ENCODE assay signal across 18 cellular contexts in genomic region chr7:25739096-25739495, GRCh38.
DNase-seq lines count a peak whose midpoint lies in the region; ATAC-seq and TF ChIP-seq lines count a peak whose summit lies in the region.
"Had no signal": no experiment of that assay in that cellular context is flagged by ENCODE, and none has a peak within 500 bp of the region (broad histone marks: within the 10 kb centered on the region; RNA-seq: fewer than 3 reads in every experiment).

No MANE protein-coding gene starts in this region.

- WGBS in trophoblast cell (ENCODE audit: extremely low coverage, insufficient coverage, insufficient read length): no CpG with 5 or more reads among the region's 4 CpGs

- no peak overlapping the region for H3K4me3 Mint-ChIP-seq in activated CD4-positive, alpha-beta memory T cell treated with anti-CD3 and anti-CD28 coated beads, Interleukin-2, amount 10 ng/mL, durations not matched to agents 7 days and 5 days
- no peak overlapping the region for H3K4me3 Mint-ChIP-seq in progenitor cell of endocrine pancreas (ENCODE audit: low read depth)
- H3K4me3 Mint-ChIP-seq: CD4-positive, alpha-beta T cell; HFFc6 had no signal

- no peak overlapping the region for H2BK120ac ChIP-seq in trophoblast cell (ENCODE audit: insufficient read depth, low read length, poor library complexity)

- no peak for TF ChIP-seq CTCF in progenitor cell of endocrine pancreas (IDR thresholded peaks at IDR 0.05; ENCODE audit: unreplicated experiment)

- H4K91ac ChIP-seq in trophoblast cell (ENCODE audit: low read depth, low read length): no peak overlapping the region

- no peaks in the 10 kb centered on the region for H3K9me3 ChIP-seq in trophoblast cell (ENCODE audit: insufficient read depth, low read depth, low read length)
- H3K9me3 ChIP-seq: A549, Caco-2 had no signal

- no peak overlapping the region for H3K27ac Mint-ChIP-seq in activated CD4-positive, alpha-beta memory T cell treated with anti-CD3 and anti-CD28 coated beads, Interleukin-2, amount 10 ng/mL, durations not matched to agents 7 days and 5 days
- no peak overlapping the region for H3K27ac Mint-ChIP-seq in progenitor cell of endocrine pancreas
- H3K27ac Mint-ChIP-seq: CD4-positive, alpha-beta T cell; HFFc6 had no signal

- H3K4ac ChIP-seq in trophoblast cell (ENCODE audit: low read depth, low read length): no peak overlapping the region

- peak in 2 of 3 experiments; percentile 34 to 36 for DNase-seq in NCI-H1417 (lab: John Stamatoyannopoulos, UW)
- no peak for DNase-seq in NCI-H1417 treated with DMSO at 0.1 percent for 48 hours (lab: John Stamatoyannopoulos, UW)
- peak; percentile 64 for DNase-seq in NCI-H1092 treated with DMSO at 0.1 percent for 48 hours (lab: John Stamatoyannopoulos, UW)
- no peak for DNase-seq in left colon
- no peak for DNase-seq in trophoblast cell
- no peak for DNase-seq in activated CD4-positive, alpha-beta memory T cell treated with anti-CD3 and anti-CD28 coated beads, Interleukin-2, amount 10 ng/mL, durations not matched to agents 7 days and 5 days
- DNase-seq in progenitor cell of endocrine pancreas (ENCODE audit: low spot score, unreplicated experiment): no peak
- DNase-seq: AML-193; Caco-2; CD4-positive, alpha-beta T cell; GF-D8; HFFc6; IMR-90 had no signal

- no peak overlapping the region for H3K4me2 ChIP-seq in trophoblast cell (ENCODE audit: low read length)
- H3K4me2 ChIP-seq: A549 had no signal

- intact Hi-C loops in left colon (cut with DNase I, micrococcal nuclease): no loop called here

- H4K12ac ChIP-seq in trophoblast cell (ENCODE audit: low read depth, low read length): no peak overlapping the region

- CTCF ChIA-PET in activated CD4-positive, alpha-beta memory T cell treated with anti-CD3 and anti-CD28 coated beads, Interleukin-2, amount 10 ng/mL, durations not matched to agents 7 days and 5 days (lab: Charles Lee): no interaction called here

- no peaks in the 10 kb centered on the region for H3K4me1 Mint-ChIP-seq in activated CD4-positive, alpha-beta memory T cell treated with anti-CD3 and anti-CD28 coated beads, Interleukin-2, amount 10 ng/mL, durations not matched to agents 7 days and 5 days
- H3K4me1 Mint-ChIP-seq in progenitor cell of endocrine pancreas (ENCODE audit: low read depth): peaks cover 4% of the 10 kb centered on the region

- no peak overlapping the region for H3K23ac ChIP-seq in trophoblast cell (ENCODE audit: low read length)

- H3K79me1 ChIP-seq in trophoblast cell (ENCODE audit: low read length): peaks cover 14% of the 10 kb centered on the region

- POLR2A ChIA-PET in activated CD4-positive, alpha-beta memory T cell treated with anti-CD3 and anti-CD28 coated beads, Interleukin-2, amount 10 ng/mL, durations not matched to agents 7 days and 5 days (lab: Charles Lee): no interaction called here

- no peak overlapping the region for H3K27ac ChIP-seq in trophoblast cell (ENCODE audit: low read depth, low read length)
- H3K27ac ChIP-seq: 22Rv1, A549, C4-2B had no signal

- H3K4me3 ChIP-seq in trophoblast cell (ENCODE audit: low read depth, low read length): no peak overlapping the region
- H3K4me3 ChIP-seq: A549 had no signal

- no peaks in the 10 kb centered on the region for H3K79me2 ChIP-seq in trophoblast cell (ENCODE audit: control insufficient read depth, insufficient read depth, low read length, poor library complexity)

- no peaks in the 10 kb centered on the region for H3K36me3 Mint-ChIP-seq in activated CD4-positive, alpha-beta memory T cell treated with anti-CD3 and anti-CD28 coated beads, Interleukin-2, amount 10 ng/mL, durations not matched to agents 7 days and 5 days (ENCODE audit: low read depth)
- H3K36me3 Mint-ChIP-seq in progenitor cell of endocrine pancreas (ENCODE audit: insufficient read depth): no peaks in the 10 kb centered on the region

- H2BK5ac ChIP-seq in trophoblast cell (ENCODE audit: low read depth, low read length, poor library complexity): no peak overlapping the region

- peaks cover 3% of the 10 kb centered on the region for H3K27me3 Mint-ChIP-seq in activated CD4-positive, alpha-beta memory T cell treated with anti-CD3 and anti-CD28 coated beads, Interleukin-2, amount 10 ng/mL, durations not matched to agents 7 days and 5 days
- H3K27me3 Mint-ChIP-seq in progenitor cell of endocrine pancreas: peaks cover 10% of the 10 kb centered on the region

- no peaks in the 10 kb centered on the region for H3K9me3 Mint-ChIP-seq in activated CD4-positive, alpha-beta memory T cell treated with anti-CD3 and anti-CD28 coated beads, Interleukin-2, amount 10 ng/mL, durations not matched to agents 7 days and 5 days
- H3K9me3 Mint-ChIP-seq in progenitor cell of endocrine pancreas (ENCODE audit: low read depth): no peaks in the 10 kb centered on the region
- H3K9me3 Mint-ChIP-seq: CD4-positive, alpha-beta T cell had no signal

- peaks cover 3 to 4% of the 10 kb centered on the region in 2 experiments for H3K4me1 ChIP-seq in trophoblast cell (ENCODE audit: control insufficient read depth in 1 of 2, insufficient read depth in 2 of 2, low read length in 2 of 2)
- H3K4me1 ChIP-seq: A549, Caco-2 had no signal

- H4K8ac ChIP-seq in trophoblast cell (ENCODE audit: low read depth, low read length): peak overlapping the region; percentile 69

- no peak overlapping the region for H2AFZ ChIP-seq in trophoblast cell (ENCODE audit: insufficient read depth, low read length, poor library complexity)

- ATAC-seq in left colon: peak; percentile 27
- ATAC-seq in HG02852 (IDR thresholded peaks at IDR 0.05; ENCODE audit: unreplicated experiment): no peak
- ATAC-seq: A549, HCT116 had no signal

- H3K36me3 ChIP-seq in trophoblast cell (ENCODE audit: control insufficient read depth in 1 of 2, insufficient read depth in 2 of 2, low read length in 2 of 2): no peaks in the 10 kb centered on the region

- no peaks in the 10 kb centered on the region for H3K27me3 ChIP-seq in trophoblast cell (ENCODE audit: insufficient read depth, low read length)

- H2BK12ac ChIP-seq in trophoblast cell (ENCODE audit: low read length): peak overlapping the region; percentile 96

- peak overlapping the region; percentile 85 for H2AK5ac ChIP-seq in trophoblast cell (ENCODE audit: low read length)

- no peak overlapping the region for H3K9ac ChIP-seq in trophoblast cell (ENCODE audit: low read length)

- no peak overlapping the region for H3K14ac ChIP-seq in trophoblast cell (ENCODE audit: low read length)

- H3K18ac ChIP-seq in trophoblast cell (ENCODE audit: low read length): no peak overlapping the region

Comparison
In these comparisons a context has a peak if more than half of its experiments do, and no peak if none do; other contexts are left out.
1. DNase-seq: peak in NCI-H1417 (2 of 3) and NCI-H1092 treated with DMSO at 0.1 percent for 48 hours (single experiment); none in NCI-H1417 treated with DMSO at 0.1 percent for 48 hours (single experiment), left colon (0 of 2), trophoblast cell (0 of 2), activated CD4-positive, alpha-beta memory T cell treated with anti-CD3 and anti-CD28 coated beads, Interleukin-2, amount 10 ng/mL, durations not matched to agents 7 days and 5 days (single experiment) and progenitor cell of endocrine pancreas (single experiment).